Comparison of ENCODE assay signal across 8 cellular contexts in the genomic region with DNA sequence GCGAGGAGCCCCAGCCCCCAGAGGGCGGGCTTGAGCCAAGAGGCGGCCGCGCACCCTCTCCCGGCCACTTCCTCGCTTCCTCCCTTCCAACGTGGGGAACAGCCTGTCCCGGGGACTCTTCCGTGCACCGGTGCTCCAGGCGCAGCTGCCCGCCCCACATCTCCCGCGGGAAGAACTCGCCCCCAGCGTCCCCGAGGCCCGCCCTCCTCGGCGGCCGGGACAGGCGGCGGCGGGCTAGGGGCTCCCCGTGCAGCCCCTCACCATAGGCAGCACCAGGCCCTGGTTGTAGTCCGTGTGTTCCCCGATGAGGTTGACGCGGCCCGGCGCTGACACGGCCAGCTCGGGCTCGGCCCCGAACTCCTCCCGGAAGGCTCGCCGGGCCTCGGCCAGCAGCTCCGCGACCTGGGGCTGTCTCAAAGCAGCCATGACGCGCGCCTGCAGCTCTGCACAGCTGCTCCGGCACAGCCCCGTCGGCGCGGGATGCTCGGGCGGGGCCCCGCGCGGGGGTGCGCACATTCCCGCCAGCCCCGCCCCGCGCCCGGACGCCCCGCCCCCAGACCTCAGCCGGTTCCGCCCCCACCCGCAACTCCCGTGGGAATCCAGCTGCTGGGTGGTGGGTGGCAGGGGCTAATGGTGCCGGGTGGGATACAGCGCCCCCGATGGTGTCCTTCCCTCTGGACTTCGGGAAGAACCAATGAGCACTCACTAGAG. TPM values are rescaled to one million over a fixed set of nuclear protein-coding genes. Genes with fewer than 3 reads are reported as not detected.
DNase-seq lines count a peak whose midpoint lies in the region; ATAC-seq and TF ChIP-seq lines count a peak whose summit lies in the region.

GALK1 (minus strand) TSS at position 482 of the 711 bp plus-strand sequence; CDS start at position 426, 56 bp downstream.

- H3K27ac ChIP-seq in HEK293 (ENCODE audit: extremely low read depth, low read depth, low read length): peak within 1 kb of the TSS; percentile 70
- H3K27ac ChIP-seq in colonic mucosa: peak within 1 kb of the TSS; percentile 75
- H3K27ac ChIP-seq in left lung: peak within 1 kb of the TSS; percentile 85 to 93

- TF ChIP-seq CTCF in GM12865 (IDR thresholded peaks at IDR 0.05; ENCODE audit: insufficient read depth, low read depth, low read length, missing control alignments): peak; percentile 77
- peak; percentile 93 for TF ChIP-seq CTCF in HEK293 (tag by site-specific recombination; IDR thresholded peaks at IDR 0.05)
- no peak for TF ChIP-seq CTCF in colonic mucosa (IDR thresholded peaks at IDR 0.05)
- peak in 1 of 2 donors; percentile 33 for TF ChIP-seq CTCF in left lung (IDR thresholded peaks at IDR 0.05)

- peak within 1 kb of the TSS; percentile 75 to 79 for H3K9ac ChIP-seq in colonic mucosa (ENCODE audit: low read depth in 2 of 2, low read length in 2 of 2)

- no peaks in the 10 kb centered on the region for H3K27me3 Mint-ChIP-seq in activated CD4-positive, alpha-beta T cell treated with anti-CD3 and anti-CD28 coated beads for 36 hours

- no peaks in the 10 kb centered on the region for H3K9me3 Mint-ChIP-seq in activated CD4-positive, alpha-beta T cell treated with anti-CD3 and anti-CD28 coated beads for 36 hours (ENCODE audit: low read depth)

- H3K9me3 ChIP-seq in HEK293 (ENCODE audit: control insufficient read depth, insufficient read depth, low read depth, low read length): no peaks in the 10 kb centered on the region
- H3K9me3 ChIP-seq in colonic mucosa: no peaks in the 10 kb centered on the region
- no peaks in the 10 kb centered on the region for H3K9me3 ChIP-seq in left lung

- peaks cover 5% of the 10 kb centered on the region for H3K36me3 Mint-ChIP-seq in activated CD4-positive, alpha-beta T cell treated with anti-CD3 and anti-CD28 coated beads for 36 hours (ENCODE audit: low read depth)

- peak; percentile 82 for DNase-seq in GM12865 (ENCODE audit: low read depth)
- peak; percentile 51 for DNase-seq in NCI-H2171 treated with DMSO at 0.1 percent for 48 hours (lab: John Stamatoyannopoulos, UW)
- peak; percentile 90 for DNase-seq in activated CD4-positive, alpha-beta T cell treated with anti-CD3 and anti-CD28 coated beads for 36 hours
- peak; percentile 83 for DNase-seq in colonic mucosa
- DNase-seq in left lung: peak; percentile 84 to 95
- DNase-seq in stimulated activated CD4-positive, alpha-beta T cell treated with anti-CD3 and anti-CD28 coated beads, Interleukin-2, amount 100 ng/mL, for 48 hours: peak; percentile 69 to 75

- CTCF ChIA-PET in HEK293 (lab: Yijun Ruan, JAX): interaction anchor here (0.6 to 11.0 kb wide), 15 partner anchors 9 to 895 kb away, joined by 3 to 170 read pairs (median 4); partner anchors contain the start of gene SMIM5
- CTCF ChIA-PET in activated CD4-positive, alpha-beta T cell treated with anti-CD3 and anti-CD28 coated beads for 36 hours (lab: Charles Lee): interaction anchor here (0.5 to 7.8 kb wide), 21 partner anchors 9 to 249 kb away, joined by 3 to 76 read pairs (median 5); a partner anchor contains a TSS

- H3K27ac Mint-ChIP-seq in activated CD4-positive, alpha-beta T cell treated with anti-CD3 and anti-CD28 coated beads for 36 hours: peak within 1 kb of the TSS; percentile 83

- H3K4me1 ChIP-seq in HEK293 (ENCODE audit: control insufficient read depth, insufficient read depth, low read length) (peaks cover 3% of the 10 kb centered on the region; the same call in 1 of the 2 replicates), colonic mucosa (peaks cover 9% of the 10 kb centered on the region), left lung (peaks cover 9 to 32% of the 10 kb centered on the region in 2 donors)

- H3K4me3 ChIP-seq in GM12865 (ENCODE audit: low read depth, low read length) (peak within 1 kb of the TSS; percentile 89), HEK293 (ENCODE audit: low read depth, low read length) (peak within 1 kb of the TSS; percentile 63), colonic mucosa (peak within 1 kb of the TSS; percentile 69), left lung (peak within 1 kb of the TSS; percentile 84 to 91)

- H3K27me3 ChIP-seq in colonic mucosa: no peaks in the 10 kb centered on the region
- no peaks in the 10 kb centered on the region for H3K27me3 ChIP-seq in left lung

- peaks cover 3% of the 10 kb centered on the region for H3K4me1 Mint-ChIP-seq in activated CD4-positive, alpha-beta T cell treated with anti-CD3 and anti-CD28 coated beads for 36 hours

- H3K36me3 ChIP-seq in HEK293 (ENCODE audit: control insufficient read depth in 2 of 2, insufficient read depth in 1 of 2, low read length in 2 of 2): peaks cover 9 to 12% of the 10 kb centered on the region in 2 experiments; a peak in 2 of 3 replicates
- no peaks in the 10 kb centered on the region for H3K36me3 ChIP-seq in colonic mucosa
- H3K36me3 ChIP-seq in left lung: peaks cover 0 to 3% of the 10 kb centered on the region in 2 donors

- POLR2A ChIA-PET in HEK293 (lab: Yijun Ruan, JAX): interaction anchor here (0.8 to 12.0 kb wide), 7 partner anchors 11 to 371 kb away, joined by 3 to 234 read pairs (median 7); partner anchors contain the start of genes UNK and WBP2
- POLR2A ChIA-PET in activated CD4-positive, alpha-beta T cell treated with anti-CD3 and anti-CD28 coated beads for 36 hours (lab: Charles Lee): interaction anchor here (0.6 to 6.1 kb wide), 8 partner anchors 10 to 90 kb away, joined by 3 to 79 read pairs (median 6); partner anchors contain the start of gene WBP2

- peak; percentile 95 for ATAC-seq in activated CD4-positive, alpha-beta T cell treated with anti-CD3 and anti-CD28 coated beads for 36 hours
- ATAC-seq in left lung: peak; percentile 90
- no peak for ATAC-seq in HG03025 (IDR thresholded peaks at IDR 0.05; ENCODE audit: low FRiP score, unreplicated experiment)

- intact Hi-C loops in activated CD4-positive, alpha-beta T cell treated with anti-CD3 and anti-CD28 coated beads for 36 hours (cut with DNase I, micrococcal nuclease): loop anchor here (1.0 to 5.0 kb wide), 5 partner anchors 14 to 242 kb away; partner anchors contain the start of gene WBP2 (in 1 of the 2)
- intact Hi-C loops in colonic mucosa (cut with DNase I) (no loop called here), left lung (cut with DNase I) (no loop called here)

- H3K4me3 Mint-ChIP-seq in activated CD4-positive, alpha-beta T cell treated with anti-CD3 and anti-CD28 coated beads for 36 hours: peak within 1 kb of the TSS; percentile 80

TF ChIP-seq in HEK293, 187 proteins besides CTCF, POLR2A, EP300 and RAD21 (continues in another document):
- TF ChIP-seq ZNF626 (tag by site-specific recombination; IDR thresholded peaks at IDR 0.05) (no peak), ZSCAN23 (tag by site-specific recombination; IDR thresholded peaks at IDR 0.05) (no peak), BCL11B (tag by site-specific recombination; IDR thresholded peaks at IDR 0.05; ENCODE audit: low read depth) (0 out of 2 replicates have a peak, but pooled peaks have one; percentile 4), ZSCAN30 (tag by site-specific recombination; IDR thresholded peaks at IDR 0.05) (peak; percentile 22; the same call in 1 of the 2 replicates), KLF1 (tag by site-specific recombination; IDR thresholded peaks at IDR 0.05) (0 out of 2 replicates have a peak, but pooled peaks have one; percentile 7), ZBTB20 (tag by site-specific recombination; IDR thresholded peaks at IDR 0.05) (peak; percentile 80)
- TF ChIP-seq, protein P1, sequence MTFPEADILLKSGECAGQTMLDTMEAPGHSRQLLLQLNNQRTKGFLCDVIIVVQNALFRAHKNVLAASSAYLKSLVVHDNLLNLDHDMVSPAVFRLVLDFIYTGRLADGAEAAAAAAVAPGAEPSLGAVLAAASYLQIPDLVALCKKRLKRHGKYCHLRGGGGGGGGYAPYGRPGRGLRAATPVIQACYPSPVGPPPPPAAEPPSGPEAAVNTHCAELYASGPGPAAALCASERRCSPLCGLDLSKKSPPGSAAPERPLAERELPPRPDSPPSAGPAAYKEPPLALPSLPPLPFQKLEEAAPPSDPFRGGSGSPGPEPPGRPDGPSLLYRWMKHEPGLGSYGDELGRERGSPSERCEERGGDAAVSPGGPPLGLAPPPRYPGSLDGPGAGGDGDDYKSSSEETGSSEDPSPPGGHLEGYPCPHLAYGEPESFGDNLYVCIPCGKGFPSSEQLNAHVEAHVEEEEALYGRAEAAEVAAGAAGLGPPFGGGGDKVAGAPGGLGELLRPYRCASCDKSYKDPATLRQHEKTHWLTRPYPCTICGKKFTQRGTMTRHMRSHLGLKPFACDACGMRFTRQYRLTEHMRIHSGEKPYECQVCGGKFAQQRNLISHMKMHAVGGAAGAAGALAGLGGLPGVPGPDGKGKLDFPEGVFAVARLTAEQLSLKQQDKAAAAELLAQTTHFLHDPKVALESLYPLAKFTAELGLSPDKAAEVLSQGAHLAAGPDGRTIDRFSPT (tag by site-specific recombination; IDR thresholded peaks at IDR 0.05): peak; percentile 69; the same call in 1 of the 2 replicates
- TF ChIP-seq, protein P2, sequence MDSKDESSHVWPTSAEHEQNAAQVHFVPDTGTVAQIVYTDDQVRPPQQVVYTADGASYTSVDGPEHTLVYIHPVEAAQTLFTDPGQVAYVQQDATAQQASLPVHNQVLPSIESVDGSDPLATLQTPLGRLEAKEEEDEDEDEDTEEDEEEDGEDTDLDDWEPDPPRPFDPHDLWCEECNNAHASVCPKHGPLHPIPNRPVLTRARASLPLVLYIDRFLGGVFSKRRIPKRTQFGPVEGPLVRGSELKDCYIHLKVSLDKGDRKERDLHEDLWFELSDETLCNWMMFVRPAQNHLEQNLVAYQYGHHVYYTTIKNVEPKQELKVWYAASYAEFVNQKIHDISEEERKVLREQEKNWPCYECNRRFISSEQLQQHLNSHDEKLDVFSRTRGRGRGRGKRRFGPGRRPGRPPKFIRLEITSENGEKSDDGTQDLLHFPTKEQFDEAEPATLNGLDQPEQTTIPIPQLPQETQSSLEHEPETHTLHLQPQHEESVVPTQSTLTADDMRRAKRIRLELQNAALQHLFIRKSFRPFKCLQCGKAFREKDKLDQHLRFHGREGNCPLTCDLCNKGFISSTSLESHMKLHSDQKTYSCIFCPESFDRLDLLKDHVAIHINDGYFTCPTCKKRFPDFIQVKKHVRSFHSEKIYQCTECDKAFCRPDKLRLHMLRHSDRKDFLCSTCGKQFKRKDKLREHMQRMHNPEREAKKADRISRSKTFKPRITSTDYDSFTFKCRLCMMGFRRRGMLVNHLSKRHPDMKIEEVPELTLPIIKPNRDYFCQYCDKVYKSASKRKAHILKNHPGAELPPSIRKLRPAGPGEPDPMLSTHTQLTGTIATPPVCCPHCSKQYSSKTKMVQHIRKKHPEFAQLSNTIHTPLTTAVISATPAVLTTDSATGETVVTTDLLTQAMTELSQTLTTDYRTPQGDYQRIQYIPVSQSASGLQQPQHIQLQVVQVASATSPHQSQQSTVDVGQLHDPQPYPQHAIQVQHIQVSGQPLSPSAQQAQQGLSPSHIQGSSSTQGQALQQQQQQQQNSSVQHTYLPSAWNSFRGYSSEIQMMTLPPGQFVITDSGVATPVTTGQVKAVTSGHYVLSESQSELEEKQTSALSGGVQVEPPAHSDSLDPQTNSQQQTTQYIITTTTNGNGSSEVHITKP (tag by site-specific recombination; IDR thresholded peaks at IDR 0.05): 0 out of 2 replicates have a peak, but pooled peaks have one; percentile 28

RNA-seq across cellular contexts. Expression of gene GALK1, which starts in this region (rescaled TPM):
- total RNA-seq in activated CD4-positive, alpha-beta T cell treated with anti-CD3 and anti-CD28 coated beads for 36 hours: 10 to 100 TPM; 50.3 to 63.2 TPM
- 10 to 100 TPM; 21.3 to 23.6 TPM for total RNA-seq in colonic mucosa
- 10 to 100 TPM; 38.1 to 39.6 TPM for total RNA-seq in left lung

Comparison
In these comparisons a context has a peak if more than half of its experiments do, and no peak if none do; other contexts are left out.
1. intact Hi-C loops: an anchor here in activated CD4-positive, alpha-beta T cell treated with anti-CD3 and anti-CD28 coated beads for 36 hours (1.0 to 5.0 kb wide); none called in colonic mucosa and left lung.